ENCODE assay signal across 19 cellular contexts in the genomic region with DNA sequence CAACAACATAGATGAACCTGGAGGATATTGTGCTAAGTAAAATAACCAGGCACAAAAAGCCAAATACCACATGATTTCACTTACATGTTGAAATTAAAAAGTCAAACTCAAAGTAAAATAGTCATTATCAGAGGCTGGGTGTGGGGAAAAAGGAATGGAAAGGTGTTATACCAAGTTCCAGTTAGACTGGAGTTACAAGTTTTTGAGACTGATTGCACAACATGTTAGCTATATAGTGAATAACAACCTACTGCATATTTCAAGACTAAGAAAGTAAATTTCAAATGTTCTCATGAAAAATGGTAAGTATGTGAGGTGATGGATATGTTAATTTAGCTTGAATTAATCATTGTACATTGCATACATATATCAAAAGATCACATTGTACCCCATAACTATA.
"Had no signal": no experiment of that assay in that cellular context is flagged by ENCODE, and none has a peak within 500 bp of the region (broad histone marks: within the 10 kb centered on the region; RNA-seq: fewer than 3 reads in every experiment).

No MANE protein-coding gene starts in this region.

- FAIRE-seq: pancreas had no signal

- H3K36me3 ChIP-seq: brain microvascular endothelial cell, heart right ventricle, pancreas, stomach had no signal

- H3K9me3 ChIP-seq: pancreas had no signal

- H3K4me2 ChIP-seq: smooth muscle cell had no signal

- H3K4me3 ChIP-seq: coronary artery, heart right ventricle, pancreas, smooth muscle cell, stomach had no signal

- DNase-seq: activated CD4-positive, CD25-positive, alpha-beta regulatory T cell treated with anti-CD3 and anti-CD28 coated beads, Interleukin-2, amount 50 U/mL, for 72 hours; activated CD8-positive, alpha-beta memory T cell treated with anti-CD3 and anti-CD28 coated beads for 24 hours; activated effector memory CD4-positive, alpha-beta T cell treated with anti-CD3 and anti-CD28 coated beads, Interleukin-2, amount 50 U/mL, for 16 hours; activated naive CD4-positive, alpha-beta T cell treated with anti-CD3 and anti-CD28 coated beads, Interleukin-2, amount 50 U/mL, for 16 hours; activated T-cell treated with anti-CD3 and anti-CD28 coated beads, Interleukin-2, amount 50 U/mL, for 72 hours; aorta; brain microvascular endothelial cell; heart right ventricle; mesendoderm; naive thymus-derived CD8-positive, alpha-beta T cell; pancreas; stimulated activated CD4-positive, alpha-beta T cell treated with anti-CD3 and anti-CD28 coated beads, Interleukin-4, amount 100 ng/mL, for 24 hours; stomach; T-helper 2 cell had no signal

- H3K27ac ChIP-seq: brain microvascular endothelial cell, coronary artery, heart right ventricle, pancreas, stomach, VCaP had no signal

- ATAC-seq: activated T-cell treated with anti-CD3 and anti-CD28 coated beads, Interleukin-2, amount 50 U/mL, for 72 hours; heart right ventricle; naive thymus-derived CD8-positive, alpha-beta T cell; pancreas; sciatic nerve; stimulated activated effector memory CD8-positive, alpha-beta T cell treated with anti-CD3 and anti-CD28 coated beads, Interleukin-12 subunit alpha, Interleukin-12 subunit beta, amount 100 ng/mL, for 72 hours had no signal

- H3K4me1 ChIP-seq: heart right ventricle, pancreas, stomach had no signal

- H3K27me3 ChIP-seq: brain microvascular endothelial cell, pancreas, stomach had no signal
